Comparison of ENCODE assay signal across 20 cellular contexts in genomic region chr7:79702116-79702515, GRCh38.
DNase-seq lines count a peak whose midpoint lies in the region; ATAC-seq and TF ChIP-seq lines count a peak whose summit lies in the region.
"Had no signal": no experiment of that assay in that cellular context is flagged by ENCODE, and none has a peak within 500 bp of the region (broad histone marks: within the 10 kb centered on the region; RNA-seq: fewer than 3 reads in every experiment).

No MANE protein-coding gene starts in this region.

- no peak for ATAC-seq in SK-N-SH treated with all-trans-retinoic acid at 6 μM for 48 hours
- ATAC-seq in left ventricle myocardium superior: no peak
- ATAC-seq: HepG2 had no signal

- H3K4me3 ChIP-seq in choroid plexus epithelial cell (ENCODE audit: low read depth, low read length): no peak overlapping the region
- H3K4me3 ChIP-seq: SJSA1 had no signal

- DNase-seq in EL (peak; percentile 38), LHCN-M2 (ENCODE audit: low read depth) (peak; percentile 31), choroid plexus epithelial cell (ENCODE audit: low read depth) (peak; percentile 29), kidney tubule cell (ENCODE audit: low spot score) (peak; percentile 1), left ventricle myocardium superior (no peak), NCI-H1092 treated with DMSO at 0.1 percent for 48 hours (lab: John Stamatoyannopoulos, UW) (no peak)
- DNase-seq in activated naive CD4-positive, alpha-beta T cell (lab: John Stamatoyannopoulos, UW): no peak
- DNase-seq: ACHN; BE2C; CD8-positive, alpha-beta memory T cell; DMS79 treated with DMSO at 0.1 percent for 48 hours; GF-D8; GOT3; NCI-H187 treated with DMSO at 0.1 percent for 48 hours; NCI-H446; OCI-M1; SW 1271 had no signal

- TF ChIP-seq CTCF in choroid plexus epithelial cell (conservative IDR thresholded peaks at IDR 0.05; ENCODE audit: low read depth, low read length): no peak

- intact Hi-C loops in left ventricle myocardium superior (cut with micrococcal nuclease): no loop called here

TF ChIP-seq in SK-N-SH treated with all-trans-retinoic acid at 6 μM for 48 hours, 23 proteins besides CTCF, POLR2A, EP300 and RAD21:
- TF ChIP-seq RARB (CRISPR knock-in tag; IDR thresholded peaks at IDR 0.05) (no peak), GLIS3 (CRISPR knock-in tag; IDR thresholded peaks at IDR 0.05) (no peak), CREB5 (CRISPR knock-in tag; IDR thresholded peaks at IDR 0.05; ENCODE audit: low read depth) (no peak), BACH2 (CRISPR knock-in tag; IDR thresholded peaks at IDR 0.05; ENCODE audit: borderline replicate concordance) (no peak), TSHZ2 (CRISPR knock-in tag; IDR thresholded peaks at IDR 0.05) (no peak)
TF ChIP-seq in SK-N-SH treated with all-trans-retinoic acid at 6 μM for 48 hours: peak in this region for 0.

Comparison
In these comparisons a context has a peak if more than half of its experiments do, and no peak if none do; other contexts are left out.
1. DNase-seq: peak in EL (single experiment), LHCN-M2 (single experiment), choroid plexus epithelial cell (single experiment) and kidney tubule cell (single experiment); none in activated naive CD4-positive, alpha-beta T cell (0 of 4), left ventricle myocardium superior (single experiment) and NCI-H1092 treated with DMSO at 0.1 percent for 48 hours (single experiment).